ENCODE assay signal across 11 cellular contexts in the genomic region with DNA sequence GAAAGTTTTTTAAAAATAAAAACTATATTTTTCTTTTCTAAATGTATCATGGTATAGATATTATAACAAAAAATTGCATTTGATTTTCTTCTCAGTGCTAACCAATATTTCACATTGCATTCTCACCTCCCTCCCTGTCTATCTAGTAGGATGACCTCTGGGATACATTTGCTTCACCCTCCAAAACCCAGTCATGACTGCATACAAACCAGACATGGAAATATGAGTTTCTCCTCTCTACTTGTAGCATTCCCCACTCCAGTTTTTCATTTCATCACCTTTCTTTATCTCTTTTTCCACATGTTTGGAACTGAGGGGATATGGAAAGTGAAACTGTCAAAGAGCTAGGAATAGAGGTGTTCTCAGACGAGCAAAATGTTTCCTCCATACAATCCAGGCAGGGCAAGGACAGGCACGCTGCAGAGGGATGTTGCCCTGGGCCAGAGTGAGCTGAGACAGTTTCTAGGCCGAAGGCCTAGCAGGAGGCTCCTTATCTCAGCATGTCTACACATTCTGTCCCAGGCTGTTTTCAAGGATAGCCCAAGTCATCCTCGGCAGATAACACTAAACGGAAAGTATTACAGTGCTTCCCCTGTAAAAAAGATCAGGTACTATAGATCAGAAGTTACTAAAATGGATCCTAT. TPM values are rescaled to one million over a fixed set of nuclear protein-coding genes. Genes with fewer than 3 reads are reported as not detected.
DNase-seq lines count a peak whose midpoint lies in the region; ATAC-seq and TF ChIP-seq lines count a peak whose summit lies in the region.
"Had no signal": no experiment of that assay in that cellular context is flagged by ENCODE, and none has a peak within 500 bp of the region (broad histone marks: within the 10 kb centered on the region; RNA-seq: fewer than 3 reads in every experiment).

No MANE protein-coding gene starts in this region.

- no peaks in the 10 kb centered on the region for H4K20me1 ChIP-seq in Loucy (ENCODE audit: insufficient read depth, low read length, poor library complexity, severe bottlenecking)

- peaks cover under 1% of the 10 kb centered on the region for H3K4me1 ChIP-seq in Loucy (ENCODE audit: insufficient read depth, low read length, poor library complexity, severe bottlenecking)
- peaks cover 0 to 17% (median 14%) of the 10 kb centered on the region in 4 donors for H3K4me1 ChIP-seq in transverse colon

- no peaks in the 10 kb centered on the region for H3K9me3 ChIP-seq in Loucy (ENCODE audit: insufficient read depth, low read depth, low read length)
- H3K9me3 ChIP-seq in transverse colon: no peaks in the 10 kb centered on the region

- no peak overlapping the region for H3K4me2 ChIP-seq in Loucy (ENCODE audit: low read depth, low read length, poor library complexity, severe bottlenecking)

- no peaks in the 10 kb centered on the region for H3K79me2 ChIP-seq in Loucy (ENCODE audit: insufficient read depth, low read length)

- H3K27ac ChIP-seq in transverse colon: peak overlapping the region; percentile 65 to 76 (median 70)

- H3K9ac ChIP-seq in Loucy (ENCODE audit: low read depth, low read length, poor library complexity, severe bottlenecking): no peak overlapping the region

- WGBS in transverse colon (ENCODE audit: low coverage in 1 of 2), 2 donors: 48 to 50% methylated on average over 5 of the region's 5 CpGs

- TF ChIP-seq POLR2A in transverse colon (IDR thresholded peaks at IDR 0.05): no peak

- H3F3A ChIP-seq in Loucy (ENCODE audit: low read depth): no peaks in the 10 kb centered on the region

- in situ Hi-C loops in transverse colon (cut with MboI; ENCODE audit: low pct_ligation_motif_present in 1 of 4, low pct_unique_long_range_greater_than_20kb in 1 of 4, low sequenced_read_pairs in 3 of 4): no loop called here

- TF ChIP-seq EP300 in transverse colon (IDR thresholded peaks at IDR 0.05; ENCODE audit: low read depth): no peak

- H3K27me3 ChIP-seq in Loucy (ENCODE audit: insufficient read depth, low read length, poor library complexity, severe bottlenecking): no peaks in the 10 kb centered on the region
- H3K27me3 ChIP-seq in transverse colon: no peaks in the 10 kb centered on the region

- intact Hi-C loops in transverse colon (cut with DNase I; ENCODE audit: low total_unique reads): loop anchor here (5.0 kb wide), 1 partner anchor 41 kb away; no protein-coding TSS in a partner anchor

- peak overlapping the region; percentile 22; the same call in 1 of the 2 replicates for H2AFZ ChIP-seq in Loucy (ENCODE audit: low read length)

- H3K36me3 ChIP-seq in Loucy (ENCODE audit: insufficient read depth, low read length) (no peaks in the 10 kb centered on the region), transverse colon (no peaks in the 10 kb centered on the region)

- TF ChIP-seq CTCF in Loucy (conservative IDR thresholded peaks at IDR 0.05; ENCODE audit: low read length): no peak
- no peak for TF ChIP-seq CTCF in transverse colon (IDR thresholded peaks at IDR 0.05)

- H3K4me3 ChIP-seq in Loucy (ENCODE audit: low read length, poor library complexity, severe bottlenecking) (no peak overlapping the region), transverse colon (peak overlapping the region in 1 of 4 donors; percentile 4)

- no peak for ATAC-seq in HG03354 (IDR thresholded peaks at IDR 0.05; ENCODE audit: poor library complexity, severe bottlenecking, unreplicated experiment)

- no peaks in the 10 kb centered on the region for H3K9me2 ChIP-seq in Loucy (replicated peaks; ENCODE audit: low read depth, low read length)

- DNase-seq in dermis blood vessel endothelial cell (peak; percentile 45), medulla oblongata (ENCODE audit: extremely low spot score) (peak; percentile 43), transverse colon (no peak), amygdala (lab: John Stamatoyannopoulos, UW) (no peak), cerebellum (ENCODE audit: low spot score) (no peak), T-helper 9 cell (no peak)
- DNase-seq: activated CD4-positive, alpha-beta T cell treated with anti-CD3 and anti-CD28 coated beads, Interleukin-2, amount 50 U/mL, for 1 hour; effector memory CD4-positive, alpha-beta T cell; NCI-H2029 had no signal

RNA-seq across cellular contexts. Expression of gene MEF2C, which starts 46.7 kb away (rescaled TPM):
- total RNA-seq in dermis blood vessel endothelial cell: 132 and 169 TPM in 2 replicates
- total RNA-seq in transverse colon: 10 to 100 TPM; 17.3 to 58.0 (median 23.5) TPM
- total RNA-seq in cerebellum: 114 TPM

Comparison
In these comparisons a context has a peak if more than half of its experiments do, and no peak if none do; other contexts are left out.
1. DNase-seq: peak in dermis blood vessel endothelial cell (single experiment) and medulla oblongata (single experiment); none in transverse colon (single experiment), amygdala (0 of 56), cerebellum (single experiment) and T-helper 9 cell (single experiment).